1 cellular context compared by ENCODE assay signal in genomic region chr16:30893744-30894539, GRCh38.
TF ChIP-seq lines count a peak whose summit lies in the region.

Gene BCL7C, minus strand, starts transcription at chr16:30894077. Its CDS starts 133 bp downstream, at chr16:30893944.

TF ChIP-seq in HEK293, 187 proteins besides CTCF, POLR2A, EP300 and RAD21 (continued from another document and continues in another):
- TF ChIP-seq ZBTB49 (tag by site-specific recombination; IDR thresholded peaks at IDR 0.05; ENCODE audit: low read depth) (no peak), TSHZ1 (tag by site-specific recombination; IDR thresholded peaks at IDR 0.05; ENCODE audit: borderline replicate concordance) (no peak; the same call in 1 of the 2 replicates), ZSCAN23 (tag by site-specific recombination; IDR thresholded peaks at IDR 0.05) (no peak), ZNF404 (tag by site-specific recombination; IDR thresholded peaks at IDR 0.05) (no peak), ZEB2 (tag by site-specific recombination; IDR thresholded peaks at IDR 0.05) (peak; percentile 77), ZNF677 (tag by site-specific recombination; IDR thresholded peaks at IDR 0.05) (no peak), ZNF280C (tag by site-specific recombination; IDR thresholded peaks at IDR 0.05) (no peak), ZNF221 (tag by site-specific recombination; IDR thresholded peaks at IDR 0.05; ENCODE audit: borderline replicate concordance) (no peak), ZNF692 (tag by site-specific recombination; IDR thresholded peaks at IDR 0.05) (peak; percentile 62), ZNF843 (tag by site-specific recombination; IDR thresholded peaks at IDR 0.05) (peak; percentile 51; the same call in 1 of the 2 replicates), BCL11A (tag by site-specific recombination; IDR thresholded peaks at IDR 0.05; ENCODE audit: low read depth) (0 out of 2 replicates have a peak, but pooled peaks have one; percentile 22), ZNF776 (tag by site-specific recombination; IDR thresholded peaks at IDR 0.05; ENCODE audit: borderline replicate concordance) (no peak), PRDM6 (tag by site-specific recombination; IDR thresholded peaks at IDR 0.05) (no peak), ZNF211 (tag by site-specific recombination; IDR thresholded peaks at IDR 0.05; ENCODE audit: low read depth) (no peak), ZNF768 (tag by site-specific recombination; IDR thresholded peaks at IDR 0.05) (no peak; the same call in 1 of the 2 replicates), AEBP2 (tag by site-specific recombination; IDR thresholded peaks at IDR 0.05; ENCODE audit: borderline replicate concordance) (no peak), ZNF248 (tag by site-specific recombination; IDR thresholded peaks at IDR 0.05) (no peak), ZNF623 (tag by site-specific recombination; IDR thresholded peaks at IDR 0.05) (no peak), ZNF133 (tag by site-specific recombination; IDR thresholded peaks at IDR 0.05) (no peak), SCRT1 (tag by site-specific recombination; IDR thresholded peaks at IDR 0.05; ENCODE audit: borderline replicate concordance) (no peak), EGR2 (tag by site-specific recombination; IDR thresholded peaks at IDR 0.05; ENCODE audit: low read depth) (peak; percentile 83), ZNF366 (tag by site-specific recombination; conservative IDR thresholded peaks at IDR 0.05) (peak; percentile 73), KLF8 (tag by site-specific recombination; IDR thresholded peaks at IDR 0.05) (peak; percentile 66; the same call in 1 of the 2 replicates), ZNF280D (tag by site-specific recombination; IDR thresholded peaks at IDR 0.05) (no peak), ZNF488 (tag by site-specific recombination; IDR thresholded peaks at IDR 0.05) (no peak), KLF17 (tag by site-specific recombination; IDR thresholded peaks at IDR 0.05) (peak; percentile 89), ZBTB11 (tag by site-specific recombination; conservative IDR thresholded peaks at IDR 0.05; ENCODE audit: low read depth) (peak; percentile 45), ZNF513 (tag by site-specific recombination; IDR thresholded peaks at IDR 0.05) (no peak), ZNF600 (tag by site-specific recombination; IDR thresholded peaks at IDR 0.05) (peak; percentile 85), ZNF140 (tag by site-specific recombination; IDR thresholded peaks at IDR 0.05) (no peak)
